8 cellular contexts compared by ENCODE assay signal in the genomic region with DNA sequence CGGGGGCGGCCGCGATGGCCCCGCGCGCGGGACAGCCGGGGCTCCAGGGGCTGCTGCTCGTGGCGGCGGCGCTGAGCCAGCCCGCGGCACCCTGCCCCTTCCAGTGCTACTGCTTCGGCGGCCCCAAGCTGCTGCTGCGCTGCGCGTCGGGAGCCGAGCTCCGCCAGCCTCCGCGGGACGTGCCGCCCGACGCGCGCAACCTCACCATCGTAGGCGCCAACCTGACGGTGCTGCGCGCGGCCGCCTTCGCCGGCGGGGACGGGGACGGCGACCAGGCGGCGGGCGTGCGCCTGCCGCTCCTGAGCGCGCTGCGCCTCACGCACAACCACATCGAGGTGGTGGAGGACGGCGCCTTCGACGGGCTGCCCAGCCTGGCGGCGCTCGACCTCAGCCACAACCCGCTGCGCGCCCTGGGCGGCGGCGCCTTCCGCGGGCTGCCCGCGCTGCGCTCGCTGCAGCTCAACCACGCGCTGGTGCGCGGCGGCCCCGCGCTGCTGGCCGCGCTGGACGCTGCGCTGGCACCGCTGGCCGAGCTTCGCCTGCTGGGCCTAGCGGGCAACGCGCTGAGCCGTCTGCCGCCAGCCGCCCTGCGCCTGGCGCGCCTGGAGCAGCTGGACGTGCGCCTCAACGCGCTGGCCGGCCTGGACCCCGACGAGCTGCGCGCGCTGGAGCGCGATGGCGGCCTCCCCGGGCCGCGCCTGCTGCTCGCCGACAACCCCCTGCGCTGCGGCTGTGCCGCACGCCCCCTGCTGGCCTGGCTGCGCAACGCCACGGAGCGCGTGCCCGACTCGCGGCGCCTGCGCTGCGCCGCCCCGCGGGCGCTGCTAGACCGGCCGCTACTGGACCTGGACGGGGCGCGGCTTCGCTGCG. TPM values are rescaled to one million over a fixed set of nuclear protein-coding genes. Genes with fewer than 3 reads are reported as not detected.
DNase-seq lines count a peak whose midpoint lies in the region; ATAC-seq and TF ChIP-seq lines count a peak whose summit lies in the region.

No MANE protein-coding gene starts in this region.

- peaks cover 2% of the 10 kb centered on the region; the same call in 1 of the 2 replicates for H3K36me3 ChIP-seq in BE2C
- no peaks in the 10 kb centered on the region for H3K36me3 ChIP-seq in mucosa of rectum (ENCODE audit: control insufficient read depth in 2 of 2, insufficient read depth in 2 of 2, low read length in 2 of 2)

- DNase-seq in BE2C, result peak; percentile 91
- peak; percentile 81 for DNase-seq in NCI-H82 (lab: John Stamatoyannopoulos, UW)
- DNase-seq in activated T-cell treated with anti-CD3 and anti-CD28 coated beads for 24 hours (ENCODE audit: low read depth), result peak; percentile 86
- DNase-seq in erythroblast (lab: John Stamatoyannopoulos, UW), result peak; percentile 88 to 94
- peak; percentile 80 for DNase-seq in stimulated activated CD8-positive, alpha-beta memory T cell treated with anti-CD3 and anti-CD28 coated beads, Interleukin-4, amount 100 ng/mL, for 24 hours (ENCODE audit: low read depth)

- no peak overlapping the region for H3K27ac ChIP-seq in mucosa of rectum (ENCODE audit: low read depth in 2 of 2, low read length in 2 of 2)

- H3K27me3 ChIP-seq in BE2C (peaks cover 6% of the 10 kb centered on the region), mucosa of rectum (ENCODE audit: control insufficient read depth in 2 of 2, insufficient read depth in 2 of 2, low read length in 2 of 2) (peaks cover 12 to 36% of the 10 kb centered on the region in 2 donors)

- H3K9me3 ChIP-seq in BE2C, result no peaks in the 10 kb centered on the region
- H3K9me3 ChIP-seq in mucosa of rectum (ENCODE audit: control insufficient read depth in 2 of 2, low read length in 2 of 2), result no peaks in the 10 kb centered on the region

- H3K4me1 ChIP-seq in BE2C, result no peaks in the 10 kb centered on the region
- H3K4me1 ChIP-seq in mucosa of rectum (ENCODE audit: control insufficient read depth in 2 of 2, insufficient read depth in 2 of 2, low read length in 2 of 2), result peaks cover 6 to 9% of the 10 kb centered on the region in 2 donors

- H3K4me3 ChIP-seq in BE2C (ENCODE audit: low read depth, low read length), result peak overlapping the region; percentile 76
- peak overlapping the region; percentile 56 to 64 for H3K4me3 ChIP-seq in mucosa of rectum (ENCODE audit: low read length in 2 of 2)

- peak; percentile 50 for TF ChIP-seq CTCF in BE2C (IDR thresholded peaks at IDR 0.05; ENCODE audit: low read depth, low read length)

- TF ChIP-seq POLR2A in erythroblast (IDR thresholded peaks at IDR 0.05; ENCODE audit: low read length), result no peak

- H3K9ac ChIP-seq in mucosa of rectum (ENCODE audit: low read depth in 1 of 2, low read length in 2 of 2), result peak overlapping the region in 1 of 2 donors; percentile 31

- ATAC-seq in GM19328 (IDR thresholded peaks at IDR 0.05; ENCODE audit: unreplicated experiment), result peak; percentile 83
- ATAC-seq in HG03469 (IDR thresholded peaks at IDR 0.05; ENCODE audit: unreplicated experiment), result peak; percentile 69

RNA-seq across cellular contexts. Expression of a gene that starts 0.7 kb away (rescaled TPM):
- polyA plus RNA-seq in BE2C (2012; ENCODE audit: insufficient read depth, insufficient read length, low read depth), result 47.4 TPM
